In genomic region chr6:110875548-110876169, GRCh38 we compare ENCODE assay signal across 8 cellular contexts. TPM values are rescaled to one million over a fixed set of nuclear protein-coding genes. Genes with fewer than 3 reads are reported as not detected.
DNase-seq lines count a peak whose midpoint lies in the region; ATAC-seq and TF ChIP-seq lines count a peak whose summit lies in the region.

No MANE protein-coding gene starts in this region.

- H3K36me3 ChIP-seq in RWPE2 (ENCODE audit: low read depth) (peaks cover 32% of the 10 kb centered on the region), cardiac muscle cell (no peaks in the 10 kb centered on the region), trophoblast cell (ENCODE audit: control insufficient read depth in 1 of 2, insufficient read depth in 2 of 2, low read length in 2 of 2) (no peaks in the 10 kb centered on the region)

- peak overlapping the region; percentile 85 for H3K4me2 ChIP-seq in trophoblast cell (ENCODE audit: low read length)

- peaks cover 25% of the 10 kb centered on the region for H3K4me1 ChIP-seq in RWPE2 (ENCODE audit: insufficient read depth, poor library complexity, severe bottlenecking)
- peaks cover 35% of the 10 kb centered on the region for H3K4me1 ChIP-seq in cardiac muscle cell (ENCODE audit: low read depth)
- H3K4me1 ChIP-seq in trophoblast cell (ENCODE audit: control insufficient read depth in 1 of 2, insufficient read depth in 2 of 2, low read length in 2 of 2): peaks cover 2% of the 10 kb centered on the region in 2 experiments

- H3K14ac ChIP-seq in trophoblast cell (ENCODE audit: low read length): peak overlapping the region; percentile 98

- H3K4me3 ChIP-seq in RWPE2 (ENCODE audit: severe bottlenecking) (peak overlapping the region; percentile 86), cardiac muscle cell (peak overlapping the region; percentile 79), trophoblast cell (ENCODE audit: low read depth, low read length) (peak overlapping the region; percentile 98)

- peak overlapping the region; percentile 80 for H3K18ac ChIP-seq in trophoblast cell (ENCODE audit: low read length)

- H3K9ac ChIP-seq in trophoblast cell (ENCODE audit: low read length): peak overlapping the region; percentile 97

- peak overlapping the region; percentile 77 for H4K12ac ChIP-seq in trophoblast cell (ENCODE audit: low read depth, low read length)

- no peak overlapping the region for H2BK12ac ChIP-seq in trophoblast cell (ENCODE audit: low read length)

- WGBS in trophoblast cell (ENCODE audit: extremely low coverage, insufficient coverage, insufficient read length): no CpG with 5 or more reads among the region's 61 CpGs

- H3K36me3 Mint-ChIP-seq in activated naive CD4-positive, alpha-beta T cell treated with anti-CD3 and anti-CD28 coated beads, Interleukin-2, amount 50 U/mL, for 72 hours: peaks cover 19 to 31% of the 10 kb centered on the region in 2 donors
- no peaks in the 10 kb centered on the region for H3K36me3 Mint-ChIP-seq in type B pancreatic cell

- H2BK5ac ChIP-seq in trophoblast cell (ENCODE audit: low read depth, low read length, poor library complexity): peak overlapping the region; percentile 88

- peak overlapping the region; percentile 86 for H4K8ac ChIP-seq in trophoblast cell (ENCODE audit: low read depth, low read length)

- H3K9me3 ChIP-seq in RWPE2 (ENCODE audit: severe bottlenecking) (no peaks in the 10 kb centered on the region), cardiac muscle cell (ENCODE audit: low read depth) (no peaks in the 10 kb centered on the region), trophoblast cell (ENCODE audit: insufficient read depth, low read depth, low read length) (no peaks in the 10 kb centered on the region)

- peaks cover 2% of the 10 kb centered on the region for H3K27me3 Mint-ChIP-seq in type B pancreatic cell

- no peak overlapping the region for H3K23ac ChIP-seq in trophoblast cell (ENCODE audit: low read length)

- ATAC-seq in GM18520 (IDR thresholded peaks at IDR 0.05; ENCODE audit: unreplicated experiment) (peak; percentile 8), HG03108 (IDR thresholded peaks at IDR 0.05; ENCODE audit: unreplicated experiment) (peak; percentile 7), RWPE2 (ENCODE audit: low read depth) (peak; percentile 16)
- ATAC-seq in activated naive CD4-positive, alpha-beta T cell treated with anti-CD3 and anti-CD28 coated beads, Interleukin-2, amount 50 U/mL, for 72 hours: peak; percentile 24 to 34

- H3K27ac ChIP-seq in RWPE2 (ENCODE audit: poor library complexity, severe bottlenecking) (peak overlapping the region; percentile 87), cardiac muscle cell (peak overlapping the region; percentile 87), trophoblast cell (ENCODE audit: low read depth, low read length) (peak overlapping the region; percentile 87)

- peak overlapping the region; percentile 92 for H2BK120ac ChIP-seq in trophoblast cell (ENCODE audit: insufficient read depth, low read length, poor library complexity)

- H3K4me3 Mint-ChIP-seq in type B pancreatic cell: peak overlapping the region; percentile 93

- peak overlapping the region; percentile 97 for H3K4ac ChIP-seq in trophoblast cell (ENCODE audit: low read depth, low read length)

- DNase-seq in RWPE2 (ENCODE audit: low spot score): peak; percentile 69
- peak; percentile 64 to 72 for DNase-seq in activated naive CD4-positive, alpha-beta T cell treated with anti-CD3 and anti-CD28 coated beads, Interleukin-2, amount 50 U/mL, for 72 hours (ENCODE audit: low spot score in 2 of 2)
- DNase-seq in cardiac muscle cell (ENCODE audit: low read depth in 1 of 2, low spot score in 1 of 2): peak; percentile 32 to 75
- peak; percentile 83 to 93 for DNase-seq in trophoblast cell
- peak; percentile 73 for DNase-seq in type B pancreatic cell (ENCODE audit: extremely low spot score, unreplicated experiment)
- DNase-seq in SKM-1 (lab: John Stamatoyannopoulos, UW; ENCODE audit: unreplicated experiment): no peak

- no peaks in the 10 kb centered on the region for H3K9me3 Mint-ChIP-seq in activated naive CD4-positive, alpha-beta T cell treated with anti-CD3 and anti-CD28 coated beads, Interleukin-2, amount 50 U/mL, for 72 hours
- H3K9me3 Mint-ChIP-seq in type B pancreatic cell: no peaks in the 10 kb centered on the region

- no peaks in the 10 kb centered on the region for H3K27me3 ChIP-seq in RWPE2 (ENCODE audit: insufficient read depth, poor library complexity, severe bottlenecking)
- no peaks in the 10 kb centered on the region for H3K27me3 ChIP-seq in cardiac muscle cell
- H3K27me3 ChIP-seq in trophoblast cell (ENCODE audit: insufficient read depth, low read length): no peaks in the 10 kb centered on the region

- H3K79me1 ChIP-seq in trophoblast cell (ENCODE audit: low read length): peaks cover 19% of the 10 kb centered on the region

- peak overlapping the region; percentile 48 for H2AK5ac ChIP-seq in trophoblast cell (ENCODE audit: low read length)

- TF ChIP-seq CTCF in RWPE2 (IDR thresholded peaks at IDR 0.05; ENCODE audit: poor library complexity, severe bottlenecking) (no peak), cardiac muscle cell (IDR thresholded peaks at IDR 0.05; ENCODE audit: low read depth, low read length) (no peak), type B pancreatic cell (conservative IDR thresholded peaks at IDR 0.05) (no peak)

- H3K4me1 Mint-ChIP-seq in type B pancreatic cell (ENCODE audit: unreplicated experiment): peaks cover 37% of the 10 kb centered on the region

- H3K27ac Mint-ChIP-seq in activated naive CD4-positive, alpha-beta T cell treated with anti-CD3 and anti-CD28 coated beads, Interleukin-2, amount 50 U/mL, for 72 hours: peak overlapping the region; percentile 96 to 98
- H3K27ac Mint-ChIP-seq in type B pancreatic cell: peak overlapping the region; percentile 93

- H2AFZ ChIP-seq in trophoblast cell (ENCODE audit: insufficient read depth, low read length, poor library complexity): peak overlapping the region; percentile 92

- H3K79me2 ChIP-seq in trophoblast cell (ENCODE audit: control insufficient read depth, insufficient read depth, low read length, poor library complexity): peaks cover 28% of the 10 kb centered on the region

- H4K91ac ChIP-seq in trophoblast cell (ENCODE audit: low read depth, low read length): peak overlapping the region; percentile 93

RNA-seq across cellular contexts. Expression of gene AMD1, which starts 1.1 kb away (rescaled TPM):
- 10 to 100 TPM; 78.0 to 83.7 TPM for total RNA-seq in activated naive CD4-positive, alpha-beta T cell treated with anti-CD3 and anti-CD28 coated beads, Interleukin-2, amount 50 U/mL, for 72 hours
- 29.7 and 48.2 TPM in 2 replicates for total RNA-seq in cardiac muscle cell
- 45.1 and 47.0 TPM in 2 replicates for polyA plus RNA-seq in cardiac muscle cell
- polyA plus RNA-seq in trophoblast cell (2013): 164 and 176 TPM in 2 replicates
- 58.8 and 84.3 TPM in 2 replicates for total RNA-seq in type B pancreatic cell (ENCODE audit: low replicate concordance)
